1 cellular context compared by ENCODE assay signal in the genomic region with DNA sequence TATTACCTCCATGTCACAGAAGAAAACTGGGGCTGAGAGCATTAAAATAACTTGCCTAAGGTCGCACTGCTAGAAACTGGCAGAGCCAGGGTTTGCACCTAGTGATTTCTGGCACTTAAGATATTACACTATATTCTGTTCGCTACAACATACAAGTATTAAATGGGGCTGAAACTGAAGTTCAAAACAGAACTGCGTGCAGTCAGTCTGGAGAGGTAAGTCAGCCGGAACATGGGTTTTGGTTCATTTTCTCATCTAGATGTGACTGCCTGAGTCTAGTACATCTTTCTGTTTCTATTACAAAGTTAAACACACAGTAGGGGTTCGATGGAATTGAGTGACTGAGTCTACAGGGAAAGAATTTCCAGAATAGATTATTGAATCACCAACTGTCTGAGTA.
TF ChIP-seq lines count a peak whose summit lies in the region.

No MANE protein-coding gene starts in this region.

TF ChIP-seq in SK-N-SH treated with all-trans-retinoic acid at 6 μM for 48 hours, 23 proteins besides CTCF, POLR2A, EP300 and RAD21 (continued from another document):
- TF ChIP-seq, protein P1, sequence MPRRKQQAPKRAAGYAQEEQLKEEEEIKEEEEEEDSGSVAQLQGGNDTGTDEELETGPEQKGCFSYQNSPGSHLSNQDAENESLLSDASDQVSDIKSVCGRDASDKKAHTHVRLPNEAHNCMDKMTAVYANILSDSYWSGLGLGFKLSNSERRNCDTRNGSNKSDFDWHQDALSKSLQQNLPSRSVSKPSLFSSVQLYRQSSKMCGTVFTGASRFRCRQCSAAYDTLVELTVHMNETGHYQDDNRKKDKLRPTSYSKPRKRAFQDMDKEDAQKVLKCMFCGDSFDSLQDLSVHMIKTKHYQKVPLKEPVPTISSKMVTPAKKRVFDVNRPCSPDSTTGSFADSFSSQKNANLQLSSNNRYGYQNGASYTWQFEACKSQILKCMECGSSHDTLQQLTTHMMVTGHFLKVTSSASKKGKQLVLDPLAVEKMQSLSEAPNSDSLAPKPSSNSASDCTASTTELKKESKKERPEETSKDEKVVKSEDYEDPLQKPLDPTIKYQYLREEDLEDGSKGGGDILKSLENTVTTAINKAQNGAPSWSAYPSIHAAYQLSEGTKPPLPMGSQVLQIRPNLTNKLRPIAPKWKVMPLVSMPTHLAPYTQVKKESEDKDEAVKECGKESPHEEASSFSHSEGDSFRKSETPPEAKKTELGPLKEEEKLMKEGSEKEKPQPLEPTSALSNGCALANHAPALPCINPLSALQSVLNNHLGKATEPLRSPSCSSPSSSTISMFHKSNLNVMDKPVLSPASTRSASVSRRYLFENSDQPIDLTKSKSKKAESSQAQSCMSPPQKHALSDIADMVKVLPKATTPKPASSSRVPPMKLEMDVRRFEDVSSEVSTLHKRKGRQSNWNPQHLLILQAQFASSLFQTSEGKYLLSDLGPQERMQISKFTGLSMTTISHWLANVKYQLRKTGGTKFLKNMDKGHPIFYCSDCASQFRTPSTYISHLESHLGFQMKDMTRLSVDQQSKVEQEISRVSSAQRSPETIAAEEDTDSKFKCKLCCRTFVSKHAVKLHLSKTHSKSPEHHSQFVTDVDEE (CRISPR knock-in tag; IDR thresholded peaks at IDR 0.05), result no peak
- TF ChIP-seq TOX (CRISPR knock-in tag; IDR thresholded peaks at IDR 0.05; ENCODE audit: borderline replicate concordance), result no peak
- no peak for TF ChIP-seq ZNF70 (CRISPR knock-in tag; IDR thresholded peaks at IDR 0.05)
- no peak for TF ChIP-seq ZFP3 (CRISPR knock-in tag; IDR thresholded peaks at IDR 0.05)
- TF ChIP-seq, protein P2, sequence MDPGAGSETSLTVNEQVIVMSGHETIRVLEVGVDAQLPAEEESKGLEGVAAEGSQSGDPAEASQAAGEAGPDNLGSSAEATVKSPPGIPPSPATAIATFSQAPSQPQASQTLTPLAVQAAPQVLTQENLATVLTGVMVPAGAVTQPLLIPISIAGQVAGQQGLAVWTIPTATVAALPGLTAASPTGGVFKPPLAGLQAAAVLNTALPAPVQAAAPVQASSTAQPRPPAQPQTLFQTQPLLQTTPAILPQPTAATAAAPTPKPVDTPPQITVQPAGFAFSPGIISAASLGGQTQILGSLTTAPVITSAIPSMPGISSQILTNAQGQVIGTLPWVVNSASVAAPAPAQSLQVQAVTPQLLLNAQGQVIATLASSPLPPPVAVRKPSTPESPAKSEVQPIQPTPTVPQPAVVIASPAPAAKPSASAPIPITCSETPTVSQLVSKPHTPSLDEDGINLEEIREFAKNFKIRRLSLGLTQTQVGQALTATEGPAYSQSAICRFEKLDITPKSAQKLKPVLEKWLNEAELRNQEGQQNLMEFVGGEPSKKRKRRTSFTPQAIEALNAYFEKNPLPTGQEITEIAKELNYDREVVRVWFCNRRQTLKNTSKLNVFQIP (CRISPR knock-in tag; IDR thresholded peaks at IDR 0.05; ENCODE audit: borderline replicate concordance, low read depth), result no peak
- no peak for TF ChIP-seq GLIS3 (CRISPR knock-in tag; IDR thresholded peaks at IDR 0.05)
- no peak for TF ChIP-seq RARB (CRISPR knock-in tag; IDR thresholded peaks at IDR 0.05)
- TF ChIP-seq ARNTL (CRISPR knock-in tag; IDR thresholded peaks at IDR 0.05; ENCODE audit: borderline replicate concordance, low read depth), result no peak
- TF ChIP-seq, protein P3, sequence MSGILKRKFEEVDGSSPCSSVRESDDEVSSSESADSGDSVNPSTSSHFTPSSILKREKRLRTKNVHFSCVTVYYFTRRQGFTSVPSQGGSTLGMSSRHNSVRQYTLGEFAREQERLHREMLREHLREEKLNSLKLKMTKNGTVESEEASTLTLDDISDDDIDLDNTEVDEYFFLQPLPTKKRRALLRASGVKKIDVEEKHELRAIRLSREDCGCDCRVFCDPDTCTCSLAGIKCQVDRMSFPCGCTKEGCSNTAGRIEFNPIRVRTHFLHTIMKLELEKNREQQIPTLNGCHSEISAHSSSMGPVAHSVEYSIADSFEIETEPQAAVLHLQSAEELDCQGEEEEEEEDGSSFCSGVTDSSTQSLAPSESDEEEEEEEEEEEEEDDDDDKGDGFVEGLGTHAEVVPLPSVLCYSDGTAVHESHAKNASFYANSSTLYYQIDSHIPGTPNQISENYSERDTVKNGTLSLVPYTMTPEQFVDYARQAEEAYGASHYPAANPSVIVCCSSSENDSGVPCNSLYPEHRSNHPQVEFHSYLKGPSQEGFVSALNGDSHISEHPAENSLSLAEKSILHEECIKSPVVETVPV (CRISPR knock-in tag; IDR thresholded peaks at IDR 0.05), result no peak
- TF ChIP-seq TCF4 (CRISPR knock-in tag; IDR thresholded peaks at IDR 0.05; ENCODE audit: borderline replicate concordance), result no peak
- no peak for TF ChIP-seq ZNF565 (CRISPR knock-in tag; conservative IDR thresholded peaks at IDR 0.05; ENCODE audit: low read depth)
